Comparison of ENCODE assay signal across 8 cellular contexts in the genomic region with DNA sequence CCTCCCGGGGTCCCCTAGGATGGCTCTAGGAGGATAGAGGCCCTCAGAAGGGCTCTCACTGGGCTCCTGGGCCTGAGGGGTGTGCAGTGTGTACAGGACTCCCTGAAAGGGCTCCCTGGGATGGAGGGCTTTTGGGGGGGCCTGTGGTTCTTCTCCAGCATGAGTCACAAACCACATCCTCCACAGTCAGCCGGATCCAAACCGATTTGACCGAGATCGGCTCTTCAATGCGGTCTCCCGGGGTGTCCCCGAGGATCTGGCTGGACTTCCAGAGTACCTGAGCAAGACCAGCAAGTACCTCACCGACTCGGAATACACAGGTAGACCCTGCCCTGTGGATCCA. TPM values are rescaled to one million over a fixed set of nuclear protein-coding genes. Genes with fewer than 3 reads are reported as not detected.
DNase-seq lines count a peak whose midpoint lies in the region; ATAC-seq and TF ChIP-seq lines count a peak whose summit lies in the region.

No MANE protein-coding gene starts in this region.

- H3K4me3 ChIP-seq in PC-3 (ENCODE audit: low read length) (peak overlapping the region; percentile 6; the same call in 1 of the 2 replicates), astrocyte of the spinal cord (ENCODE audit: low read depth, low read length) (no peak overlapping the region), trophoblast cell (ENCODE audit: low read depth, low read length) (no peak overlapping the region)

- no peaks in the 10 kb centered on the region for H3K9me3 ChIP-seq in PC-3 (ENCODE audit: low read length)
- H3K9me3 ChIP-seq in trophoblast cell (ENCODE audit: insufficient read depth, low read depth, low read length) = peaks cover 3% of the 10 kb centered on the region

- H2AK5ac ChIP-seq in trophoblast cell (ENCODE audit: low read length) = peak overlapping the region; percentile 94

- peak overlapping the region; percentile 44 for H2AFZ ChIP-seq in PC-3 (ENCODE audit: low read length)
- H2AFZ ChIP-seq in trophoblast cell (ENCODE audit: insufficient read depth, low read length, poor library complexity) = peak overlapping the region; percentile 8

- WGBS in trophoblast cell (ENCODE audit: extremely low coverage, insufficient coverage, insufficient read length) = no CpG with 5 or more reads among the region's 10 CpGs

- BruUV-seq in PC-3 (replicated peaks; lab: Mats Ljungman, UMichigan) = no TSS peak

- peak overlapping the region; percentile 88 for H3K18ac ChIP-seq in trophoblast cell (ENCODE audit: low read length)

- ATAC-seq in PC-3 (peak; percentile 71), GM21737 (IDR thresholded peaks at IDR 0.05; ENCODE audit: unreplicated experiment) (no peak), HG02938 (IDR thresholded peaks at IDR 0.05; ENCODE audit: unreplicated experiment) (no peak), HG03159 (IDR thresholded peaks at IDR 0.05; ENCODE audit: unreplicated experiment) (no peak)

- no peaks in the 10 kb centered on the region for H4K20me1 ChIP-seq in PC-3 (ENCODE audit: low read length)

- H3K4me2 ChIP-seq in PC-3 (ENCODE audit: low read length) (peak overlapping the region; percentile 72), trophoblast cell (ENCODE audit: low read length) (peak overlapping the region; percentile 28)

- no peak overlapping the region for H3K23ac ChIP-seq in trophoblast cell (ENCODE audit: low read length)

- H3K9me3 Mint-ChIP-seq in progenitor cell of endocrine pancreas (ENCODE audit: low read depth) = no peaks in the 10 kb centered on the region

- peaks cover 27% of the 10 kb centered on the region for H3K79me1 ChIP-seq in trophoblast cell (ENCODE audit: low read length)

- H3F3A ChIP-seq in PC-3 (ENCODE audit: low read length, unreplicated experiment) = peaks cover 7% of the 10 kb centered on the region

- intact Hi-C loops in PC-3 (cut with micrococcal nuclease) = loop anchor here (1.0 kb wide), 1 partner anchor 42 kb away; no protein-coding TSS in a partner anchor

- H3K14ac ChIP-seq in trophoblast cell (ENCODE audit: low read length) = peak overlapping the region; percentile 38

- CTCF ChIA-PET in PC-3 (lab: Charles Lee) = no interaction called here

- TF ChIP-seq CTCF in PC-3 (conservative IDR thresholded peaks at IDR 0.05; ENCODE audit: low read depth, low read length) = no peak
- TF ChIP-seq CTCF in astrocyte of the spinal cord (IDR thresholded peaks at IDR 0.05; ENCODE audit: low read depth, low read length) = no peak
- no peak for TF ChIP-seq CTCF in progenitor cell of endocrine pancreas (IDR thresholded peaks at IDR 0.05; ENCODE audit: unreplicated experiment)

- H3K27ac Mint-ChIP-seq in progenitor cell of endocrine pancreas = no peak overlapping the region

- H4K12ac ChIP-seq in trophoblast cell (ENCODE audit: low read depth, low read length) = peak overlapping the region; percentile 21

- DNase-seq in GM04504 (ENCODE audit: low read depth) (peak; percentile 64), PC-3 (peak; percentile 83), astrocyte of the spinal cord (ENCODE audit: low read depth, low spot score) (peak; percentile 90), trophoblast cell (no peak), progenitor cell of endocrine pancreas (ENCODE audit: low spot score, unreplicated experiment) (no peak)

- H2BK12ac ChIP-seq in trophoblast cell (ENCODE audit: low read length) = peak overlapping the region; percentile 85

- H3K36me3 Mint-ChIP-seq in progenitor cell of endocrine pancreas (ENCODE audit: insufficient read depth) = no peaks in the 10 kb centered on the region

- H3K79me2 ChIP-seq in PC-3 (ENCODE audit: low read length) (no peaks in the 10 kb centered on the region), trophoblast cell (ENCODE audit: control insufficient read depth, insufficient read depth, low read length, poor library complexity) (peaks cover 2% of the 10 kb centered on the region)

- H3K4ac ChIP-seq in trophoblast cell (ENCODE audit: low read depth, low read length) = peak overlapping the region; percentile 36

- peak overlapping the region; percentile 36 for H3K9ac ChIP-seq in PC-3 (ENCODE audit: low read length)
- no peak overlapping the region for H3K9ac ChIP-seq in trophoblast cell (ENCODE audit: low read length)

- H3K27me3 ChIP-seq in PC-3 (ENCODE audit: low read length) (no peaks in the 10 kb centered on the region), trophoblast cell (ENCODE audit: insufficient read depth, low read length) (no peaks in the 10 kb centered on the region)

- no peaks in the 10 kb centered on the region for H3K27me3 Mint-ChIP-seq in progenitor cell of endocrine pancreas

- H4K91ac ChIP-seq in trophoblast cell (ENCODE audit: low read depth, low read length) = peak overlapping the region; percentile 74

- H3K27ac ChIP-seq in PC-3 (ENCODE audit: low read length) = peak overlapping the region; percentile 85
- H3K27ac ChIP-seq in trophoblast cell (ENCODE audit: low read depth, low read length) = peak overlapping the region; percentile 88

- H3K4me1 ChIP-seq in PC-3 (ENCODE audit: insufficient read depth, low read length) (peaks cover 31% of the 10 kb centered on the region), trophoblast cell (ENCODE audit: control insufficient read depth in 1 of 2, insufficient read depth in 2 of 2, low read length in 2 of 2) (peaks cover 26 to 39% of the 10 kb centered on the region in 2 experiments)

- POLR2A ChIA-PET in PC-3 (lab: Charles Lee; ENCODE audit: unreplicated experiment) = no interaction called here

- H3K4me1 Mint-ChIP-seq in progenitor cell of endocrine pancreas (ENCODE audit: low read depth) = no peaks in the 10 kb centered on the region

- in situ Hi-C loops in astrocyte of the spinal cord (cut with HindIII; ENCODE audit: low sequenced_read_pairs) = no loop called here

- no peak overlapping the region for H3K4me3 Mint-ChIP-seq in progenitor cell of endocrine pancreas (ENCODE audit: low read depth)

- H3K36me3 ChIP-seq in PC-3 (ENCODE audit: low read depth, low read length) (no peaks in the 10 kb centered on the region), trophoblast cell (ENCODE audit: control insufficient read depth in 1 of 2, insufficient read depth in 2 of 2, low read length in 2 of 2) (peaks cover 0 to 5% of the 10 kb centered on the region in 2 experiments)

- H4K8ac ChIP-seq in trophoblast cell (ENCODE audit: low read depth, low read length) = peak overlapping the region; percentile 27

- H2BK120ac ChIP-seq in trophoblast cell (ENCODE audit: insufficient read depth, low read length, poor library complexity) = peak overlapping the region; percentile 57

- peak overlapping the region; percentile 81 for H2BK5ac ChIP-seq in trophoblast cell (ENCODE audit: low read depth, low read length, poor library complexity)

- H3K9me2 ChIP-seq in PC-3 (replicated peaks; ENCODE audit: low read length) = no peaks in the 10 kb centered on the region

RNA-seq across cellular contexts. Expression of a gene that starts 4.5 kb away (rescaled TPM):
- total RNA-seq in PC-3 (2014; rRNA removed) (0.69 and 1.9 TPM in 2 replicates), progenitor cell of endocrine pancreas (1.3 and 2.1 TPM in 2 replicates)
- 202 and 233 TPM in 2 replicates for polyA plus RNA-seq in trophoblast cell (2013)

RNA-seq across cellular contexts. Expression of a gene that starts 39.0 kb away (rescaled TPM):
- total RNA-seq in PC-3 (2014; rRNA removed) = 2,112 and 2,970 TPM in 2 replicates
- 2,269 and 2,298 TPM in 2 replicates for polyA plus RNA-seq in trophoblast cell (2013)
- total RNA-seq in progenitor cell of endocrine pancreas = 1,450 and 1,477 TPM in 2 replicates

Comparison
In these comparisons a context has a peak if more than half of its experiments do, and no peak if none do; other contexts are left out.
1. DNase-seq: peak in GM04504 (single experiment), PC-3 (single experiment) and astrocyte of the spinal cord (single experiment); none in trophoblast cell (0 of 2) and progenitor cell of endocrine pancreas (single experiment).